34 cellular contexts compared by ENCODE assay signal in genomic region chr13:98693756-98694155, GRCh38. TPM values are rescaled to one million over a fixed set of nuclear protein-coding genes. Genes with fewer than 3 reads are reported as not detected.
"Had no signal": no experiment of that assay in that cellular context is flagged by ENCODE, and none has a peak within 500 bp of the region (broad histone marks: within the 10 kb centered on the region; RNA-seq: fewer than 3 reads in every experiment).

No MANE protein-coding gene starts in this region.

- H3K4me3 ChIP-seq: coronary artery, dorsolateral prefrontal cortex, esophagus muscularis mucosa, gastrocnemius medialis had no signal

- H3K27me3 Mint-ChIP-seq: dendritic cell treated with granulocyte-macrophage colony-stimulating factor and Interleukin-4, amounts not matched to agents 40 ng/mL and 50 ng/mL, for 4 days had no signal

- H3K36me3 ChIP-seq: brain microvascular endothelial cell, esophagus muscularis mucosa, gastrocnemius medialis had no signal

- H3K27ac Mint-ChIP-seq: activated B cell treated with CpG ODN at 0.5 μM for 24 hours; activated CD8-positive, alpha-beta T cell treated with anti-CD3 and anti-CD28 coated beads for 36 hours; activated naive CD8-positive, alpha-beta T cell; activated T-helper 17 cell treated with anti-CD3 and anti-CD28 coated beads, Interleukin-2, amount 50 U/mL, for 72 hours; dendritic cell treated with granulocyte-macrophage colony-stimulating factor and Interleukin-4, amounts not matched to agents 40 ng/mL and 50 ng/mL, for 4 days; effector memory CD8-positive, alpha-beta T cell had no signal

- H3K4me1 Mint-ChIP-seq: activated B cell treated with CpG ODN at 0.5 μM for 24 hours; activated T-helper 17 cell treated with anti-CD3 and anti-CD28 coated beads, Interleukin-2, amount 50 U/mL, for 72 hours; central memory CD8-positive, alpha-beta T cell had no signal

- H3K4me1 ChIP-seq: esophagus muscularis mucosa, foreskin keratinocyte, gastrocnemius medialis had no signal

- H3K36me3 Mint-ChIP-seq: activated naive CD8-positive, alpha-beta T cell had no signal

- DNase-seq: activated B cell treated with CpG ODN at 0.5 μM for 24 hours; activated CD4-positive, alpha-beta T cell treated with anti-CD3 and anti-CD28 coated beads for 48 hours; activated CD4-positive, alpha-beta T cell treated with anti-CD3 and anti-CD28 coated beads, Interleukin-2, amount 50 U/mL, for 1 hour; activated CD4-positive, alpha-beta T cell treated with anti-CD3 and anti-CD28 coated beads, Interleukin-2, amount 50 U/mL, for 48 hours; activated CD8-positive, alpha-beta memory T cell treated with anti-CD3 and anti-CD28 coated beads for 24 hours; activated CD8-positive, alpha-beta T cell treated with anti-CD3 and anti-CD28 coated beads for 36 hours; activated effector memory CD4-positive, alpha-beta T cell treated with Interleukin-2 at 50 U/mL for 16 hours; activated gamma-delta T cell treated with Interleukin-2 at 50 U/mL for 16 hours; activated naive CD4-positive, alpha-beta T cell treated with anti-CD3 and anti-CD28 coated beads, Interleukin-2, amount 50 U/mL, for 16 hours; activated naive CD4-positive, alpha-beta T cell treated with Interleukin-2 at 50 U/mL for 16 hours; activated T-cell treated with anti-CD3 and anti-CD28 coated beads, Interleukin-2, amount 50 U/mL, for 4 hours; amniotic stem cell; anterior cingulate cortex; brain microvascular endothelial cell; dorsolateral prefrontal cortex; effector CD4-positive, alpha-beta T cell; effector memory CD8-positive, alpha-beta T cell; erythroblast; foreskin keratinocyte; gastrocnemius medialis; glutamatergic neuron; T-helper 2 cell had no signal

- ATAC-seq: activated CD4-positive, CD25-positive, alpha-beta regulatory T cell treated with anti-CD3 and anti-CD28 coated beads, Interleukin-2, amount 50 U/mL, for 24 hours; activated CD8-positive, alpha-beta T cell treated with anti-CD3 and anti-CD28 coated beads for 36 hours; activated T-cell treated with anti-CD3 and anti-CD28 coated beads, Interleukin-2, amount 50 U/mL, for 4 hours; activated T-helper 17 cell treated with anti-CD3 and anti-CD28 coated beads, Interleukin-2, amount 50 U/mL, for 72 hours; effector memory CD8-positive, alpha-beta T cell; foreskin keratinocyte; gastrocnemius medialis had no signal

- H3K27me3 ChIP-seq: brain microvascular endothelial cell, gastrocnemius medialis had no signal

- H3K4me3 Mint-ChIP-seq: activated B cell treated with CpG ODN at 0.5 μM for 24 hours; activated CD8-positive, alpha-beta T cell treated with anti-CD3 and anti-CD28 coated beads for 36 hours; activated naive CD8-positive, alpha-beta T cell; activated T-cell treated with anti-CD3 and anti-CD28 coated beads, Interleukin-2, amount 50 U/mL, for 4 hours; activated T-helper 17 cell treated with anti-CD3 and anti-CD28 coated beads, Interleukin-2, amount 50 U/mL, for 72 hours; central memory CD8-positive, alpha-beta T cell; dendritic cell treated with granulocyte-macrophage colony-stimulating factor and Interleukin-4, amounts not matched to agents 40 ng/mL and 50 ng/mL, for 4 days; effector memory CD8-positive, alpha-beta T cell had no signal

- H3K9me3 Mint-ChIP-seq: activated B cell treated with CpG ODN at 0.5 μM for 24 hours; activated CD8-positive, alpha-beta T cell treated with anti-CD3 and anti-CD28 coated beads for 36 hours; activated T-cell treated with anti-CD3 and anti-CD28 coated beads, Interleukin-2, amount 50 U/mL, for 4 hours; activated T-helper 17 cell treated with anti-CD3 and anti-CD28 coated beads, Interleukin-2, amount 50 U/mL, for 72 hours; central memory CD8-positive, alpha-beta T cell; dendritic cell treated with granulocyte-macrophage colony-stimulating factor and Interleukin-4, amounts not matched to agents 40 ng/mL and 50 ng/mL, for 4 days; effector memory CD8-positive, alpha-beta T cell had no signal

- H3K27ac ChIP-seq: brain microvascular endothelial cell, coronary artery, dorsolateral prefrontal cortex, esophagus muscularis mucosa, foreskin keratinocyte, gastrocnemius medialis, VCaP had no signal

- H3K9me3 ChIP-seq: esophagus muscularis mucosa, gastrocnemius medialis had no signal

RNA-seq across cellular contexts. Expression of gene SLC15A1, which starts 58.7 kb away (rescaled TPM):
- total RNA-seq: activated B cell treated with CpG ODN at 0.5 μM for 24 hours; activated CD8-positive, alpha-beta T cell treated with anti-CD3 and anti-CD28 coated beads for 36 hours; activated T-cell treated with anti-CD3 and anti-CD28 coated beads, Interleukin-2, amount 50 U/mL, for 4 hours; activated T-helper 17 cell treated with anti-CD3 and anti-CD28 coated beads, Interleukin-2, amount 50 U/mL, for 72 hours; astrocyte; bronchial epithelial cell; cardiac septum; esophagus muscularis mucosa; gastrocnemius medialis; T-helper 1 cell treated with Interleukin-12 subunit alpha and Interleukin-12 subunit beta and Interleukin-4 antibody, amounts not matched to agents 30 ng/mL and 1 ng/mL, for 36 hours had no signal
- polyA plus RNA-seq: foreskin keratinocyte had no signal
